Comparison of ENCODE assay signal across 28 cellular contexts in genomic region chr3:62942761-62943160, GRCh38.
"Had no signal": no experiment of that assay in that cellular context is flagged by ENCODE, and none has a peak within 500 bp of the region (broad histone marks: within the 10 kb centered on the region; RNA-seq: fewer than 3 reads in every experiment).

No MANE protein-coding gene starts in this region.

- DNase-seq: activated CD4-positive, alpha-beta memory T cell treated with anti-CD3 and anti-CD28 coated beads for 36 hours; activated CD4-positive, alpha-beta T cell treated with anti-CD3 and anti-CD28 coated beads for 36 hours; activated CD4-positive, alpha-beta T cell treated with anti-CD3 and anti-CD28 coated beads, Interleukin-2, amount 10 ng/mL, durations not matched to agents 24 days and 14 days; activated CD4-positive, CD25-positive, alpha-beta regulatory T cell; activated CD4-positive, CD25-positive, alpha-beta regulatory T cell treated with anti-CD3 and anti-CD28 coated beads, Interleukin-2, amount 50 U/mL, for 72 hours; activated CD8-positive, alpha-beta memory T cell treated with anti-CD3 and anti-CD28 coated beads, Interleukin-2, amount 10 ng/mL, durations not matched to agents 7 days and 5 days; activated CD8-positive, alpha-beta memory T cell treated with anti-CD3 and anti-CD28 coated beads, Interleukin-2, amount 50 U/mL, for 4 hours; activated CD8-positive, alpha-beta T cell treated with anti-CD3 and anti-CD28 coated beads, Interleukin-2, amount 10 ng/mL, durations not matched to agents 7 days and 5 days; activated gamma-delta T cell; activated naive CD4-positive, alpha-beta T cell; activated naive CD4-positive, alpha-beta T cell treated with anti-CD3 and anti-CD28 coated beads, Interleukin-2, amount 10 ng/mL, durations not matched to agents 7 days and 5 days; activated naive CD8-positive, alpha-beta T cell treated with anti-CD3 and anti-CD28 coated beads, Interleukin-2, amount 10 ng/mL, durations not matched to agents 7 days and 5 days; activated T-cell treated with anti-CD3 and anti-CD28 coated beads, Interleukin-2, amount 50 U/mL, for 1 hour; activated T-cell treated with anti-CD3 and anti-CD28 coated beads, Interleukin-2, amount 50 U/mL, for 48 hours; brain microvascular endothelial cell; dorsolateral prefrontal cortex; effector memory CD4-positive, alpha-beta T cell; erythroblast; foreskin keratinocyte; gastrocnemius medialis; heart right ventricle; T-helper 2 cell had no signal

- H3K36me3 Mint-ChIP-seq: activated CD4-positive, alpha-beta memory T cell treated with anti-CD3 and anti-CD28 coated beads for 36 hours; activated CD8-positive, alpha-beta memory T cell treated with anti-CD3 and anti-CD28 coated beads, Interleukin-2, amount 10 ng/mL, durations not matched to agents 7 days and 5 days; activated naive CD4-positive, alpha-beta T cell treated with anti-CD3 and anti-CD28 coated beads, Interleukin-2, amount 10 ng/mL, durations not matched to agents 7 days and 5 days; activated naive CD4-positive, alpha-beta T cell treated with anti-CD3 and anti-CD28 coated beads, Interleukin-2, amount 50 U/mL, for 72 hours; activated naive CD8-positive, alpha-beta T cell treated with anti-CD3 and anti-CD28 coated beads, Interleukin-2, amount 10 ng/mL, durations not matched to agents 7 days and 5 days had no signal

- H3K27ac Mint-ChIP-seq: activated CD4-positive, alpha-beta memory T cell treated with anti-CD3 and anti-CD28 coated beads for 36 hours; activated CD4-positive, alpha-beta T cell treated with anti-CD3 and anti-CD28 coated beads for 36 hours; activated CD4-positive, alpha-beta T cell treated with anti-CD3 and anti-CD28 coated beads, Interleukin-2, amount 10 ng/mL, durations not matched to agents 24 days and 14 days; activated CD8-positive, alpha-beta memory T cell treated with anti-CD3 and anti-CD28 coated beads, Interleukin-2, amount 10 ng/mL, durations not matched to agents 7 days and 5 days; activated CD8-positive, alpha-beta T cell treated with anti-CD3 and anti-CD28 coated beads, Interleukin-2, amount 10 ng/mL, durations not matched to agents 7 days and 5 days; activated naive CD4-positive, alpha-beta T cell treated with anti-CD3 and anti-CD28 coated beads, Interleukin-2, amount 10 ng/mL, durations not matched to agents 7 days and 5 days; activated naive CD4-positive, alpha-beta T cell treated with anti-CD3 and anti-CD28 coated beads, Interleukin-2, amount 50 U/mL, for 72 hours; activated naive CD8-positive, alpha-beta T cell treated with anti-CD3 and anti-CD28 coated beads, Interleukin-2, amount 10 ng/mL, durations not matched to agents 7 days and 5 days; dendritic cell treated with granulocyte-macrophage colony-stimulating factor and Interleukin-4, amounts not matched to agents 40 ng/mL and 50 ng/mL, for 4 days had no signal

- H3K27me3 ChIP-seq: ascending aorta, brain microvascular endothelial cell, esophagus muscularis mucosa, foreskin keratinocyte, gastrocnemius medialis, heart right ventricle had no signal

- H3K4me3 ChIP-seq: ascending aorta, coronary artery, dorsolateral prefrontal cortex, esophagus muscularis mucosa, gastrocnemius medialis, heart right ventricle had no signal

- H3K36me3 ChIP-seq: ascending aorta, brain microvascular endothelial cell, esophagus muscularis mucosa, gastrocnemius medialis, heart right ventricle had no signal

- H3K4me1 Mint-ChIP-seq: activated CD4-positive, alpha-beta T cell treated with anti-CD3 and anti-CD28 coated beads, Interleukin-2, amount 10 ng/mL, durations not matched to agents 24 days and 14 days; activated CD8-positive, alpha-beta memory T cell treated with anti-CD3 and anti-CD28 coated beads, Interleukin-2, amount 10 ng/mL, durations not matched to agents 7 days and 5 days; activated naive CD4-positive, alpha-beta T cell treated with anti-CD3 and anti-CD28 coated beads, Interleukin-2, amount 10 ng/mL, durations not matched to agents 7 days and 5 days; activated naive CD8-positive, alpha-beta T cell treated with anti-CD3 and anti-CD28 coated beads, Interleukin-2, amount 10 ng/mL, durations not matched to agents 7 days and 5 days; central memory CD8-positive, alpha-beta T cell had no signal

- H3K27ac ChIP-seq: ascending aorta, brain microvascular endothelial cell, coronary artery, dorsolateral prefrontal cortex, esophagus muscularis mucosa, foreskin keratinocyte, gastrocnemius medialis, heart right ventricle had no signal

- H3K9me3 ChIP-seq: ascending aorta, gastrocnemius medialis had no signal

- H3K4me3 Mint-ChIP-seq: activated CD4-positive, alpha-beta memory T cell treated with anti-CD3 and anti-CD28 coated beads for 36 hours; activated CD4-positive, alpha-beta T cell treated with anti-CD3 and anti-CD28 coated beads for 36 hours; activated CD4-positive, alpha-beta T cell treated with anti-CD3 and anti-CD28 coated beads, Interleukin-2, amount 10 ng/mL, durations not matched to agents 24 days and 14 days; activated CD8-positive, alpha-beta memory T cell treated with anti-CD3 and anti-CD28 coated beads, Interleukin-2, amount 10 ng/mL, durations not matched to agents 7 days and 5 days; activated CD8-positive, alpha-beta T cell treated with anti-CD3 and anti-CD28 coated beads, Interleukin-2, amount 10 ng/mL, durations not matched to agents 7 days and 5 days; activated naive CD4-positive, alpha-beta T cell treated with anti-CD3 and anti-CD28 coated beads, Interleukin-2, amount 10 ng/mL, durations not matched to agents 7 days and 5 days; activated naive CD8-positive, alpha-beta T cell treated with anti-CD3 and anti-CD28 coated beads, Interleukin-2, amount 10 ng/mL, durations not matched to agents 7 days and 5 days; central memory CD8-positive, alpha-beta T cell; dendritic cell treated with granulocyte-macrophage colony-stimulating factor and Interleukin-4, amounts not matched to agents 40 ng/mL and 50 ng/mL, for 4 days had no signal

- H3K27me3 Mint-ChIP-seq: activated CD4-positive, alpha-beta memory T cell treated with anti-CD3 and anti-CD28 coated beads for 36 hours; activated CD4-positive, alpha-beta T cell treated with anti-CD3 and anti-CD28 coated beads for 36 hours; activated CD4-positive, alpha-beta T cell treated with anti-CD3 and anti-CD28 coated beads, Interleukin-2, amount 10 ng/mL, durations not matched to agents 24 days and 14 days; activated CD8-positive, alpha-beta memory T cell treated with anti-CD3 and anti-CD28 coated beads, Interleukin-2, amount 10 ng/mL, durations not matched to agents 7 days and 5 days; activated naive CD4-positive, alpha-beta T cell treated with anti-CD3 and anti-CD28 coated beads, Interleukin-2, amount 10 ng/mL, durations not matched to agents 7 days and 5 days; activated naive CD8-positive, alpha-beta T cell treated with anti-CD3 and anti-CD28 coated beads, Interleukin-2, amount 10 ng/mL, durations not matched to agents 7 days and 5 days; central memory CD8-positive, alpha-beta T cell; dendritic cell treated with granulocyte-macrophage colony-stimulating factor and Interleukin-4, amounts not matched to agents 40 ng/mL and 50 ng/mL, for 4 days had no signal

- ATAC-seq: activated CD4-positive, alpha-beta T cell treated with anti-CD3 and anti-CD28 coated beads for 36 hours; activated CD8-positive, alpha-beta memory T cell treated with anti-CD3 and anti-CD28 coated beads, Interleukin-2, amount 10 ng/mL, durations not matched to agents 7 days and 5 days; activated CD8-positive, alpha-beta T cell treated with anti-CD3 and anti-CD28 coated beads, Interleukin-2, amount 10 ng/mL, durations not matched to agents 7 days and 5 days; activated naive CD4-positive, alpha-beta T cell treated with anti-CD3 and anti-CD28 coated beads, Interleukin-2, amount 50 U/mL, for 72 hours; foreskin keratinocyte; gastrocnemius medialis; heart right ventricle had no signal

- H3K4me1 ChIP-seq: ascending aorta, esophagus muscularis mucosa, foreskin keratinocyte, gastrocnemius medialis, heart right ventricle had no signal

- H3K9me3 Mint-ChIP-seq: activated CD4-positive, alpha-beta memory T cell treated with anti-CD3 and anti-CD28 coated beads for 36 hours; activated CD4-positive, alpha-beta T cell treated with anti-CD3 and anti-CD28 coated beads, Interleukin-2, amount 10 ng/mL, durations not matched to agents 24 days and 14 days; activated naive CD4-positive, alpha-beta T cell treated with anti-CD3 and anti-CD28 coated beads, Interleukin-2, amount 10 ng/mL, durations not matched to agents 7 days and 5 days; activated naive CD8-positive, alpha-beta T cell treated with anti-CD3 and anti-CD28 coated beads, Interleukin-2, amount 10 ng/mL, durations not matched to agents 7 days and 5 days had no signal
